Comparison of ENCODE assay signal across 8 cellular contexts in genomic region chr14:74459289-74459946, GRCh38. TPM values are rescaled to one million over a fixed set of nuclear protein-coding genes. Genes with fewer than 3 reads are reported as not detected.
A peak's percentile ranks its signal among the peaks of the same experiment; 100 is the strongest.
DNase-seq lines count a peak whose midpoint lies in the region; ATAC-seq, FAIRE-seq and TF ChIP-seq lines count a peak whose summit lies in the region.

No MANE protein-coding gene starts in this region.

- H3K4me2 ChIP-seq in SK-N-SH = no peak overlapping the region

- H3K36me3 Mint-ChIP-seq in CD4-positive, CD25-positive, alpha-beta regulatory T cell = no peaks in the 10 kb centered on the region
- H3K36me3 Mint-ChIP-seq in T-helper 17 cell (ENCODE audit: low read depth) = peaks cover 6% of the 10 kb centered on the region

- peaks cover 16% of the 10 kb centered on the region for H3K27me3 Mint-ChIP-seq in CD4-positive, CD25-positive, alpha-beta regulatory T cell
- peaks cover 60% of the 10 kb centered on the region for H3K27me3 Mint-ChIP-seq in T-helper 17 cell

- FAIRE-seq in bronchial epithelial cell (lab: Jason Lieb, UNC) = peak; percentile 50

- H2AFZ ChIP-seq in SK-N-SH (ENCODE audit: low read depth) = no peak overlapping the region

- POLR2A ChIA-PET in SK-N-SH (lab: Yijun Ruan, JAX) = no interaction called here

- peak; percentile 55 to 67 for ATAC-seq in CD4-positive, CD25-positive, alpha-beta regulatory T cell (ENCODE audit: low read depth in 2 of 2)
- peak; percentile 73 for ATAC-seq in HG02798 (IDR thresholded peaks at IDR 0.05; ENCODE audit: poor library complexity, unreplicated experiment)
- ATAC-seq in aorta (ENCODE audit: low FRiP score) = peak; percentile 59
- no peak for ATAC-seq in GM18907 (IDR thresholded peaks at IDR 0.05; ENCODE audit: unreplicated experiment)
- ATAC-seq in T-helper 17 cell = no peak

- TF ChIP-seq RAD21 in SK-N-SH (IDR thresholded peaks at IDR 0.05; ENCODE audit: low read length) = peak; percentile 36

- no peak for TF ChIP-seq EP300 in SK-N-SH (IDR thresholded peaks at IDR 0.05; ENCODE audit: borderline replicate concordance in 1 of 2, low read depth in 1 of 2, low read length in 1 of 2)

- H3K36me3 ChIP-seq in CD4-positive, CD25-positive, alpha-beta regulatory T cell (ENCODE audit: control insufficient read depth, insufficient read depth, low read length) = no peaks in the 10 kb centered on the region
- H3K36me3 ChIP-seq in SK-N-SH (replicated peaks in 1 of 2; ENCODE audit: control insufficient read depth in 1 of 2, insufficient read depth in 2 of 2, low read length in 1 of 2) = no peaks in the 10 kb centered on the region
- H3K36me3 ChIP-seq in bronchial epithelial cell (ENCODE audit: control insufficient read depth, insufficient read depth, low read length) = no peaks in the 10 kb centered on the region
- no peaks in the 10 kb centered on the region for H3K36me3 ChIP-seq in aorta (ENCODE audit: control insufficient read depth in 1 of 2, insufficient read depth in 2 of 2, low read length in 1 of 2)

- H3K4me1 Mint-ChIP-seq in CD4-positive, CD25-positive, alpha-beta regulatory T cell = no peaks in the 10 kb centered on the region
- H3K4me1 Mint-ChIP-seq in T-helper 17 cell = peaks cover 5% of the 10 kb centered on the region

- 67% methylated on average over 10 of the region's 10 CpGs for WGBS in SK-N-SH (ENCODE audit: low lambda C conversion rate)
- WGBS in aorta, 2 donors = 57 to 61% methylated on average over 10 of the region's 10 CpGs

- no peaks in the 10 kb centered on the region for H3K79me2 ChIP-seq in SK-N-SH (ENCODE audit: insufficient read depth)

- peak in 2 of 3 donors; percentile 3 to 9 for DNase-seq in CD4-positive, CD25-positive, alpha-beta regulatory T cell
- DNase-seq in SK-N-SH (peak; percentile 54), bronchial epithelial cell (ENCODE audit: low read depth) (peak; percentile 54), lung microvascular endothelial cell (ENCODE audit: low read depth in 2 of 2) (peak; percentile 60 to 68), aorta (peak in 1 of 2 donors; percentile 57), T-helper 17 cell (no peak)

- H3K27ac Mint-ChIP-seq in CD4-positive, CD25-positive, alpha-beta regulatory T cell = no peak overlapping the region
- no peak overlapping the region for H3K27ac Mint-ChIP-seq in T-helper 17 cell

- no peak overlapping the region for H3K9ac ChIP-seq in SK-N-SH

- H3K4me1 ChIP-seq in CD4-positive, CD25-positive, alpha-beta regulatory T cell (ENCODE audit: control insufficient read depth, insufficient read depth, low read length, poor library complexity, severe bottlenecking) = no peaks in the 10 kb centered on the region
- H3K4me1 ChIP-seq in SK-N-SH (ENCODE audit: control insufficient read depth in 1 of 2, insufficient read depth in 2 of 2, low read depth in 1 of 2, low read length in 1 of 2) (no peaks in the 10 kb centered on the region), aorta (ENCODE audit: control insufficient read depth in 1 of 2, insufficient read depth in 2 of 2, low read length in 2 of 2) (no peaks in the 10 kb centered on the region)

- no peak overlapping the region for H3K4me3 ChIP-seq in CD4-positive, CD25-positive, alpha-beta regulatory T cell (ENCODE audit: low read depth, low read length)
- H3K4me3 ChIP-seq in SK-N-SH (ENCODE audit: low read depth in 2 of 2, low read length in 1 of 2) (no peak overlapping the region), bronchial epithelial cell (ENCODE audit: low read depth, low read length) (no peak overlapping the region), aorta (ENCODE audit: low read length in 2 of 2) (no peak overlapping the region)

- CTCF ChIA-PET in SK-N-SH (lab: Yijun Ruan, JAX) = interaction anchor here (0.8 to 2.5 kb wide), 8 partner anchors 8 to 153 kb away, joined by 3 to 14 read pairs (median 3); partner anchors contain the start of gene SYNDIG1L

- H3F3A ChIP-seq in SK-N-SH (replicated peaks; ENCODE audit: insufficient read depth) = no peaks in the 10 kb centered on the region

- no peaks in the 10 kb centered on the region for H3K9me3 ChIP-seq in CD4-positive, CD25-positive, alpha-beta regulatory T cell (ENCODE audit: control insufficient read depth in 2 of 2, low read length in 2 of 2)
- no peaks in the 10 kb centered on the region for H3K9me3 ChIP-seq in SK-N-SH
- H3K9me3 ChIP-seq in aorta (ENCODE audit: control insufficient read depth, low read length) = no peaks in the 10 kb centered on the region
- no peaks in the 10 kb centered on the region for H3K9me3 ChIP-seq in T-helper 17 cell (ENCODE audit: control insufficient read depth, low read length, poor library complexity, severe bottlenecking)

- TF ChIP-seq CTCF in SK-N-SH (IDR thresholded peaks at IDR 0.05) = peak; percentile 67
- TF ChIP-seq CTCF in bronchial epithelial cell (IDR thresholded peaks at IDR 0.05; ENCODE audit: insufficient read depth, low read length, severe bottlenecking) = peak; percentile 72

- no peaks in the 10 kb centered on the region for H4K20me1 ChIP-seq in SK-N-SH (ENCODE audit: insufficient read depth)

- intact Hi-C loops in aorta (cut with DNase I) = no loop called here

- H3K4me3 Mint-ChIP-seq in CD4-positive, CD25-positive, alpha-beta regulatory T cell = no peak overlapping the region
- no peak overlapping the region for H3K4me3 Mint-ChIP-seq in T-helper 17 cell

- H3K9me3 Mint-ChIP-seq in CD4-positive, CD25-positive, alpha-beta regulatory T cell = peaks cover 0 to 2% (median 0%) of the 10 kb centered on the region in 7 donors

- no peaks in the 10 kb centered on the region for H3K9me2 ChIP-seq in SK-N-SH

- H3K27me3 ChIP-seq in CD4-positive, CD25-positive, alpha-beta regulatory T cell (ENCODE audit: control insufficient read depth, insufficient read depth, low read length) = no peaks in the 10 kb centered on the region
- peaks cover 6% of the 10 kb centered on the region; the same call in 1 of the 2 replicates for H3K27me3 ChIP-seq in SK-N-SH (ENCODE audit: insufficient read depth)
- H3K27me3 ChIP-seq in bronchial epithelial cell (ENCODE audit: control insufficient read depth, insufficient read depth, low read length) = peaks cover 2% of the 10 kb centered on the region
- no peaks in the 10 kb centered on the region for H3K27me3 ChIP-seq in aorta (ENCODE audit: control insufficient read depth in 1 of 2, insufficient read depth in 2 of 2, low read length in 1 of 2)

- H3K27ac ChIP-seq in CD4-positive, CD25-positive, alpha-beta regulatory T cell (ENCODE audit: insufficient read depth, low read length, poor library complexity, severe bottlenecking) = no peak overlapping the region
- no peak overlapping the region for H3K27ac ChIP-seq in SK-N-SH (ENCODE audit: low read depth in 2 of 2, low read length in 1 of 2)
- no peak overlapping the region for H3K27ac ChIP-seq in aorta (ENCODE audit: low read depth in 1 of 2, low read length in 2 of 2)

TF ChIP-seq in SK-N-SH, 30 proteins besides CTCF, POLR2A, EP300 and RAD21:
- peak; percentile 77 for TF ChIP-seq FOSL2 (IDR thresholded peaks at IDR 0.05; ENCODE audit: borderline replicate concordance, low read depth)
- peak; percentile 28; the same call in 1 of the 2 replicates for TF ChIP-seq SMC3 (IDR thresholded peaks at IDR 0.05; ENCODE audit: low read depth, low read length)
- TF ChIP-seq CHD2 (IDR thresholded peaks at IDR 0.05; ENCODE audit: low read length, partially characterized antibody) = no peak
TF ChIP-seq in SK-N-SH: peak in this region for 2.

RNA-seq across cellular contexts. Expression of gene SYNDIG1L, which starts 33.4 kb away (rescaled TPM):
- total RNA-seq in CD4-positive, CD25-positive, alpha-beta regulatory T cell = not detected
- polyA plus RNA-seq in CD4-positive, CD25-positive, alpha-beta regulatory T cell = not detected
- polyA plus RNA-seq in SK-N-SH (2012; rRNA removed) (not detected in 2 replicates), aorta (under 1 TPM; 0.38 to 0.64 TPM)
- not detected in 2 replicates for polyA plus RNA-seq in SK-N-SH (2012; cell fraction: cytosol; rRNA removed)
- not detected in 2 replicates for polyA plus RNA-seq in SK-N-SH (2012; cell fraction: nucleus; rRNA removed)
- total RNA-seq in bronchial epithelial cell (under 0.01 TPM in 1 of 2 replicates, not detected in the other), lung microvascular endothelial cell (not detected in 2 replicates), aorta (1 to 10 TPM in 1 of 2 donors, under 1 TPM in 1; 0.94 to 1.2 TPM), T-helper 17 cell (not detected)

RNA-seq across cellular contexts. Expression of gene NPC2, which starts 33.7 kb away (rescaled TPM):
- 33.1 TPM for total RNA-seq in CD4-positive, CD25-positive, alpha-beta regulatory T cell
- 100 to 1,000 TPM in 3 of 4 donors, 10 to 100 TPM in 1; 87.0 to 144 (median 108) TPM for polyA plus RNA-seq in CD4-positive, CD25-positive, alpha-beta regulatory T cell
- polyA plus RNA-seq in SK-N-SH (2012; rRNA removed) (340 and 522 TPM in 2 replicates), aorta (100 to 1,000 TPM; 245 to 389 TPM)
- 249 and 380 TPM in 2 replicates for polyA plus RNA-seq in SK-N-SH (2012; cell fraction: cytosol; rRNA removed)
- 160 and 242 TPM in 2 replicates for polyA plus RNA-seq in SK-N-SH (2012; cell fraction: nucleus; rRNA removed)
- total RNA-seq in bronchial epithelial cell (154 and 191 TPM in 2 replicates), lung microvascular endothelial cell (153 and 244 TPM in 2 replicates), aorta (100 to 1,000 TPM; 204 to 277 TPM), T-helper 17 cell (10 to 100 TPM; 32.7 to 39.0 TPM)

RNA-seq across cellular contexts. Expression of gene ISCA2, which starts 34.1 kb away (rescaled TPM):
- 19.9 TPM for total RNA-seq in CD4-positive, CD25-positive, alpha-beta regulatory T cell
- polyA plus RNA-seq in CD4-positive, CD25-positive, alpha-beta regulatory T cell = 100 to 1,000 TPM in 2 of 4 donors, 10 to 100 TPM in 2; 81.8 to 114 (median 97.4) TPM
- polyA plus RNA-seq in SK-N-SH (2012; rRNA removed) (37.3 and 51.9 TPM in 2 replicates), aorta (10 to 100 TPM; 14.5 TPM)
- polyA plus RNA-seq in SK-N-SH (2012; cell fraction: cytosol; rRNA removed) = 57.2 and 70.6 TPM in 2 replicates
- 17.1 and 20.7 TPM in 2 replicates for polyA plus RNA-seq in SK-N-SH (2012; cell fraction: nucleus; rRNA removed)
- total RNA-seq in bronchial epithelial cell (8.6 and 11.3 TPM in 2 replicates), lung microvascular endothelial cell (8.5 and 9.2 TPM in 2 replicates), aorta (10 to 100 TPM; 12.9 to 15.9 TPM), T-helper 17 cell (10 to 100 TPM; 14.4 to 21.3 TPM)

Comparison
In these comparisons a context has a peak if more than half of its experiments do, and no peak if none do; other contexts are left out.
1. ATAC-seq: peak in CD4-positive, CD25-positive, alpha-beta regulatory T cell (2 of 2), HG02798 (single experiment) and aorta (single experiment); none in GM18907 (single experiment) and T-helper 17 cell (single experiment).
2. DNase-seq: peak in CD4-positive, CD25-positive, alpha-beta regulatory T cell (2 of 3), SK-N-SH (single experiment), bronchial epithelial cell (single experiment) and lung microvascular endothelial cell (2 of 2); none in T-helper 17 cell (0 of 3).